Comparison of ENCODE assay signal across 12 cellular contexts in genomic region chr1:2270260-2271100, GRCh38. TPM values are rescaled to one million over a fixed set of nuclear protein-coding genes. Genes with fewer than 3 reads are reported as not detected.
DNase-seq lines count a peak whose midpoint lies in the region; ATAC-seq and TF ChIP-seq lines count a peak whose summit lies in the region.
"Had no signal": no experiment of that assay in that cellular context is flagged by ENCODE, and none has a peak within 500 bp of the region (broad histone marks: within the 10 kb centered on the region; RNA-seq: fewer than 3 reads in every experiment).

No MANE protein-coding gene starts in this region.

- POLR2A ChIA-PET in WTC11 (lab: Charles Lee): no interaction called here
- POLR2A ChIA-PET in activated CD4-positive, alpha-beta memory T cell treated with anti-CD3 and anti-CD28 coated beads, Interleukin-2, amount 10 ng/mL, durations not matched to agents 7 days and 5 days (lab: Charles Lee): no interaction called here

- TF ChIP-seq CTCF in WTC11 (IDR thresholded peaks at IDR 0.05) (no peak), foreskin fibroblast (IDR thresholded peaks at IDR 0.05; ENCODE audit: low read depth, low read length) (no peak), nephron (IDR thresholded peaks at IDR 0.05; ENCODE audit: unreplicated experiment in 3 of 3) (no peak), tibial artery (IDR thresholded peaks at IDR 0.05) (no peak), GM10266 (IDR thresholded peaks at IDR 0.05; ENCODE audit: control insufficient read depth, insufficient read depth, low read depth, missing control alignments) (no peak)

- H3K4me1 Mint-ChIP-seq in WTC11 (peaks cover 42% of the 10 kb centered on the region), nephron (peaks cover 60% of the 10 kb centered on the region)
- peaks cover 15% of the 10 kb centered on the region for H3K4me1 Mint-ChIP-seq in activated CD4-positive, alpha-beta memory T cell treated with anti-CD3 and anti-CD28 coated beads, Interleukin-2, amount 10 ng/mL, durations not matched to agents 7 days and 5 days
- peaks cover 88% of the 10 kb centered on the region for H3K4me1 Mint-ChIP-seq in stimulated activated naive CD8-positive, alpha-beta T cell treated with anti-CD3 and anti-CD28 coated beads, Interleukin-15, amount 100 ng/mL, for 72 hours

- no peak for ATAC-seq in WTC11
- no peak for ATAC-seq in stimulated activated naive CD8-positive, alpha-beta T cell treated with anti-CD3 and anti-CD28 coated beads, Interleukin-15, amount 100 ng/mL, for 72 hours
- no peak for ATAC-seq in HG02642 (IDR thresholded peaks at IDR 0.05; ENCODE audit: poor library complexity, unreplicated experiment)

- H3K27ac Mint-ChIP-seq in WTC11: peak overlapping the region; percentile 41; the same call in 1 of the 2 replicates
- H3K27ac Mint-ChIP-seq in nephron: peak overlapping the region; percentile 33 to 68 (median 60)
- H3K27ac Mint-ChIP-seq in activated CD4-positive, alpha-beta memory T cell treated with anti-CD3 and anti-CD28 coated beads, Interleukin-2, amount 10 ng/mL, durations not matched to agents 7 days and 5 days: no peak overlapping the region
- H3K27ac Mint-ChIP-seq in stimulated activated naive CD8-positive, alpha-beta T cell treated with anti-CD3 and anti-CD28 coated beads, Interleukin-15, amount 100 ng/mL, for 72 hours: no peak overlapping the region
- H3K27ac Mint-ChIP-seq: activated naive CD8-positive, alpha-beta T cell treated with anti-CD3 and anti-CD28 coated beads for 36 hours had no signal

- H3K9me3 Mint-ChIP-seq in WTC11: no peaks in the 10 kb centered on the region
- H3K9me3 Mint-ChIP-seq in nephron: no peaks in the 10 kb centered on the region
- no peaks in the 10 kb centered on the region for H3K9me3 Mint-ChIP-seq in activated CD4-positive, alpha-beta memory T cell treated with anti-CD3 and anti-CD28 coated beads, Interleukin-2, amount 10 ng/mL, durations not matched to agents 7 days and 5 days
- H3K9me3 Mint-ChIP-seq in stimulated activated naive CD8-positive, alpha-beta T cell treated with anti-CD3 and anti-CD28 coated beads, Interleukin-15, amount 100 ng/mL, for 72 hours: no peaks in the 10 kb centered on the region
- H3K9me3 Mint-ChIP-seq: activated naive CD8-positive, alpha-beta T cell treated with anti-CD3 and anti-CD28 coated beads for 36 hours had no signal

- H3K4me3 ChIP-seq in foreskin fibroblast (ENCODE audit: low read depth in 1 of 2, low read length in 2 of 2) (no peak overlapping the region), tibial artery (peak overlapping the region in 1 of 2 donors; percentile 6)

- intact Hi-C loops in tibial artery (cut with DNase I; ENCODE audit: low total_unique reads): no loop called here

- CTCF ChIA-PET in WTC11 (lab: Charles Lee): no interaction called here
- CTCF ChIA-PET in activated CD4-positive, alpha-beta memory T cell treated with anti-CD3 and anti-CD28 coated beads, Interleukin-2, amount 10 ng/mL, durations not matched to agents 7 days and 5 days (lab: Charles Lee): no interaction called here

- H3K36me3 Mint-ChIP-seq in WTC11 (no peaks in the 10 kb centered on the region), nephron (ENCODE audit: low read depth) (no peaks in the 10 kb centered on the region)
- H3K36me3 Mint-ChIP-seq in activated CD4-positive, alpha-beta memory T cell treated with anti-CD3 and anti-CD28 coated beads, Interleukin-2, amount 10 ng/mL, durations not matched to agents 7 days and 5 days (ENCODE audit: low read depth): peaks cover 10% of the 10 kb centered on the region
- H3K36me3 Mint-ChIP-seq: activated naive CD8-positive, alpha-beta T cell treated with anti-CD3 and anti-CD28 coated beads for 36 hours had no signal

- H3K27me3 ChIP-seq in tibial artery: no peaks in the 10 kb centered on the region

- H3K4me3 Mint-ChIP-seq in WTC11: no peak overlapping the region
- H3K4me3 Mint-ChIP-seq in nephron: no peak overlapping the region
- H3K4me3 Mint-ChIP-seq in activated CD4-positive, alpha-beta memory T cell treated with anti-CD3 and anti-CD28 coated beads, Interleukin-2, amount 10 ng/mL, durations not matched to agents 7 days and 5 days: no peak overlapping the region
- no peak overlapping the region for H3K4me3 Mint-ChIP-seq in stimulated activated naive CD8-positive, alpha-beta T cell treated with anti-CD3 and anti-CD28 coated beads, Interleukin-15, amount 100 ng/mL, for 72 hours
- H3K4me3 Mint-ChIP-seq: activated naive CD8-positive, alpha-beta T cell treated with anti-CD3 and anti-CD28 coated beads for 36 hours had no signal

- peaks cover 13 to 100% (median 98%) of the 10 kb centered on the region in 4 donors for H3K4me1 ChIP-seq in tibial artery
- H3K4me1 ChIP-seq: parathyroid adenoma had no signal

- no peaks in the 10 kb centered on the region for H3K9me3 ChIP-seq in tibial artery

- H3K36me3 ChIP-seq in tibial artery: no peaks in the 10 kb centered on the region

- DNase-seq in WTC11 (ENCODE audit: low spot score) (no peak), foreskin fibroblast (peak; percentile 39 to 69), tibial artery (no peak), GM10266 (ENCODE audit: extremely low spot score) (no peak)
- DNase-seq in activated CD4-positive, alpha-beta memory T cell treated with anti-CD3 and anti-CD28 coated beads, Interleukin-2, amount 10 ng/mL, durations not matched to agents 7 days and 5 days: no peak
- DNase-seq in stimulated activated naive CD8-positive, alpha-beta T cell treated with anti-CD3 and anti-CD28 coated beads, Interleukin-15, amount 100 ng/mL, for 72 hours: no peak
- DNase-seq: activated naive CD8-positive, alpha-beta T cell treated with anti-CD3 and anti-CD28 coated beads for 36 hours; NCI-H1092 treated with DMSO at 0.1 percent for 48 hours; NCI-H82 had no signal

- H3K27me3 Mint-ChIP-seq in WTC11 (ENCODE audit: low read depth) (no peaks in the 10 kb centered on the region), nephron (ENCODE audit: low read depth) (no peaks in the 10 kb centered on the region)
- no peaks in the 10 kb centered on the region for H3K27me3 Mint-ChIP-seq in activated CD4-positive, alpha-beta memory T cell treated with anti-CD3 and anti-CD28 coated beads, Interleukin-2, amount 10 ng/mL, durations not matched to agents 7 days and 5 days
- no peaks in the 10 kb centered on the region for H3K27me3 Mint-ChIP-seq in stimulated activated naive CD8-positive, alpha-beta T cell treated with anti-CD3 and anti-CD28 coated beads, Interleukin-15, amount 100 ng/mL, for 72 hours
- H3K27me3 Mint-ChIP-seq: activated naive CD8-positive, alpha-beta T cell treated with anti-CD3 and anti-CD28 coated beads for 36 hours had no signal

- H3K27ac ChIP-seq in tibial artery: peak overlapping the region; percentile 72 to 75
- H3K27ac ChIP-seq: parathyroid adenoma had no signal

TF ChIP-seq in WTC11, 78 proteins besides CTCF, POLR2A, EP300 and RAD21:
- TF ChIP-seq GABPB1 (CRISPR knock-in tag; IDR thresholded peaks at IDR 0.05) (no peak), ZNF219 (CRISPR knock-in tag; IDR thresholded peaks at IDR 0.05; ENCODE audit: borderline replicate concordance) (no peak), NR1H2 (CRISPR knock-in tag; IDR thresholded peaks at IDR 0.05) (no peak), ZNF671 (CRISPR knock-in tag; IDR thresholded peaks at IDR 0.05) (no peak), ZMAT4 (CRISPR knock-in tag; IDR thresholded peaks at IDR 0.05) (no peak), ZNF512 (CRISPR knock-in tag; IDR thresholded peaks at IDR 0.05; ENCODE audit: borderline replicate concordance) (no peak), PRRX2 (CRISPR knock-in tag; IDR thresholded peaks at IDR 0.05) (no peak), EMX1 (CRISPR knock-in tag; IDR thresholded peaks at IDR 0.05) (no peak), ZNF232 (CRISPR knock-in tag; IDR thresholded peaks at IDR 0.05) (no peak), FOXJ3 (CRISPR knock-in tag; IDR thresholded peaks at IDR 0.05; ENCODE audit: borderline replicate concordance) (no peak), NFATC4 (CRISPR knock-in tag; IDR thresholded peaks at IDR 0.05) (no peak), ESRRA (CRISPR knock-in tag; IDR thresholded peaks at IDR 0.05; ENCODE audit: borderline replicate concordance) (no peak), KAT7 (CRISPR knock-in tag; IDR thresholded peaks at IDR 0.05; ENCODE audit: borderline replicate concordance) (no peak), CREB1 (CRISPR knock-in tag; IDR thresholded peaks at IDR 0.05) (no peak), ZNF121 (CRISPR knock-in tag; IDR thresholded peaks at IDR 0.05) (no peak)

RNA-seq across cellular contexts. Expression of gene SKI, which starts 42.4 kb away (rescaled TPM):
- total RNA-seq in WTC11 (2021): 75.5 to 88.6 TPM (median 75.6 TPM) in 3 replicates
- total RNA-seq in activated CD4-positive, alpha-beta memory T cell treated with anti-CD3 and anti-CD28 coated beads, Interleukin-2, amount 10 ng/mL, durations not matched to agents 7 days and 5 days: 10 to 100 TPM; 58.0 to 61.5 TPM

Comparison
In these comparisons a context has a peak if more than half of its experiments do, and no peak if none do; other contexts are left out.
1. DNase-seq: peak in foreskin fibroblast (2 of 2); none in WTC11 (single experiment), tibial artery (0 of 2), activated CD4-positive, alpha-beta memory T cell treated with anti-CD3 and anti-CD28 coated beads, Interleukin-2, amount 10 ng/mL, durations not matched to agents 7 days and 5 days (single experiment), stimulated activated naive CD8-positive, alpha-beta T cell treated with anti-CD3 and anti-CD28 coated beads, Interleukin-15, amount 100 ng/mL, for 72 hours (0 of 2) and GM10266 (single experiment).
2. H3K27ac Mint-ChIP-seq: peak in WTC11 (single experiment) and nephron (3 of 3); none in activated CD4-positive, alpha-beta memory T cell treated with anti-CD3 and anti-CD28 coated beads, Interleukin-2, amount 10 ng/mL, durations not matched to agents 7 days and 5 days (single experiment) and stimulated activated naive CD8-positive, alpha-beta T cell treated with anti-CD3 and anti-CD28 coated beads, Interleukin-15, amount 100 ng/mL, for 72 hours (0 of 2).